In genomic region chr20:62646851-62647520, GRCh38 we compare ENCODE assay signal across 12 cellular contexts. TPM values are rescaled to one million over a fixed set of nuclear protein-coding genes. Genes with fewer than 3 reads are reported as not detected.
DNase-seq lines count a peak whose midpoint lies in the region; FAIRE-seq and TF ChIP-seq lines count a peak whose summit lies in the region.
"Had no signal": no experiment of that assay in that cellular context is flagged by ENCODE, and none has a peak within 500 bp of the region (broad histone marks: within the 10 kb centered on the region; RNA-seq: fewer than 3 reads in every experiment).

No MANE protein-coding gene starts in this region.

- peaks cover 88% of the 10 kb centered on the region for H3K4me1 ChIP-seq in DOHH2 (ENCODE audit: control insufficient read depth, low read length)
- peaks cover 3% of the 10 kb centered on the region for H3K4me1 ChIP-seq in rectal smooth muscle tissue (ENCODE audit: control insufficient read depth, insufficient read depth, low read length)

- H3K36me3 Mint-ChIP-seq in brain, result no peaks in the 10 kb centered on the region

- peaks cover 0 to 6% (median 0%) of the 10 kb centered on the region in 5 experiments for H3K9me3 Mint-ChIP-seq in brain
- H3K9me3 Mint-ChIP-seq: nephron had no signal

- H3K36me3 ChIP-seq in DOHH2 (ENCODE audit: control insufficient read depth, low read length) (peaks cover 85% of the 10 kb centered on the region), rectal smooth muscle tissue (ENCODE audit: control insufficient read depth, insufficient read depth, low read length) (no peaks in the 10 kb centered on the region), MG63 (peaks cover 50% of the 10 kb centered on the region)

- no peak overlapping the region for H3K4me3 Mint-ChIP-seq in brain
- H3K4me3 Mint-ChIP-seq: nephron had no signal

- H3F3A ChIP-seq in DOHH2 (ENCODE audit: control insufficient read depth, insufficient read depth), result peaks cover 18% of the 10 kb centered on the region

- FAIRE-seq in HTR-8/SVneo (lab: Jason Lieb, UNC), result peak; percentile 38

- H3K9me2 ChIP-seq in DOHH2 (replicated peaks; ENCODE audit: control insufficient read depth, low read length), result no peaks in the 10 kb centered on the region
- H3K9me2 ChIP-seq: SK-N-SH had no signal

- peaks cover 44% of the 10 kb centered on the region for H4K20me1 ChIP-seq in DOHH2 (ENCODE audit: control insufficient read depth, insufficient read depth, low read depth, low read length)

- DNase-seq in HTR-8/SVneo (ENCODE audit: insufficient read length, low spot score), result no peak
- no peak for DNase-seq in A172 (ENCODE audit: low spot score)
- DNase-seq in MG63, result no peak
- DNase-seq in NCI-H187 treated with DMSO at 0.1 percent for 48 hours (lab: John Stamatoyannopoulos, UW), result no peak
- DNase-seq: aorta, DMS79, NCI-H2171 treated with DMSO at 0.1 percent for 48 hours, SK-N-SH had no signal

- H3K4me1 Mint-ChIP-seq in brain, result peaks cover 33% of the 10 kb centered on the region

- H3K9me3 ChIP-seq in DOHH2 (ENCODE audit: control insufficient read depth, insufficient read depth, low read length) (no peaks in the 10 kb centered on the region), MG63 (no peaks in the 10 kb centered on the region)
- H3K9me3 ChIP-seq: SK-N-SH had no signal

- H3K4me2 ChIP-seq in DOHH2 (ENCODE audit: low read length), result peak overlapping the region; percentile 98
- H3K4me2 ChIP-seq: SK-N-SH had no signal

- H3K4me3 ChIP-seq in DOHH2 (ENCODE audit: low read length), result peak overlapping the region; percentile 98
- H3K4me3 ChIP-seq in rectal smooth muscle tissue (ENCODE audit: low read length), result peak overlapping the region; percentile 11
- H3K4me3 ChIP-seq in MG63, result no peak overlapping the region

- TF ChIP-seq CTCF in DOHH2 (IDR thresholded peaks at IDR 0.05; ENCODE audit: low read depth, low read length, poor library complexity, severe bottlenecking) (no peak), brain (conservative IDR thresholded peaks at IDR 0.05) (no peak)

- H3K27me3 ChIP-seq in DOHH2 (ENCODE audit: control insufficient read depth, low read length), result no peaks in the 10 kb centered on the region
- H3K27me3 ChIP-seq in rectal smooth muscle tissue (ENCODE audit: control insufficient read depth, insufficient read depth, low read length), result peaks cover 12% of the 10 kb centered on the region
- H3K27me3 ChIP-seq in MG63, result no peaks in the 10 kb centered on the region

- H3K27ac ChIP-seq in DOHH2 (ENCODE audit: low read depth, low read length), result peak overlapping the region; percentile 36
- H3K27ac ChIP-seq in rectal smooth muscle tissue (ENCODE audit: low read depth, low read length), result no peak overlapping the region

- peaks cover 11% of the 10 kb centered on the region for H3K27me3 Mint-ChIP-seq in brain

- H3K79me2 ChIP-seq in DOHH2 (ENCODE audit: control insufficient read depth, low read length), result peaks cover 93% of the 10 kb centered on the region

- peak overlapping the region in 3 of 5 experiments; percentile 9 to 86 (median 74) for H3K27ac Mint-ChIP-seq in brain

- H3K9ac ChIP-seq in rectal smooth muscle tissue (ENCODE audit: low read length), result no peak overlapping the region
- H3K9ac ChIP-seq: SK-N-SH had no signal

RNA-seq across cellular contexts. Expression of gene SLCO4A1, which starts 4.7 kb away (rescaled TPM):
- polyA plus RNA-seq in brain (ENCODE audit: insufficient read depth, low read depth, low replicate concordance), result 18.2 TPM
- 26.5 and 34.8 TPM in 2 replicates for total RNA-seq in A172 (2014; rRNA removed; shearing (Covaris generic))
- total RNA-seq in MG63 (2014; rRNA removed; shearing (Covaris generic); ENCODE audit: low replicate concordance), result 10.7 and 23.0 TPM in 2 replicates
